In the genomic region with DNA sequence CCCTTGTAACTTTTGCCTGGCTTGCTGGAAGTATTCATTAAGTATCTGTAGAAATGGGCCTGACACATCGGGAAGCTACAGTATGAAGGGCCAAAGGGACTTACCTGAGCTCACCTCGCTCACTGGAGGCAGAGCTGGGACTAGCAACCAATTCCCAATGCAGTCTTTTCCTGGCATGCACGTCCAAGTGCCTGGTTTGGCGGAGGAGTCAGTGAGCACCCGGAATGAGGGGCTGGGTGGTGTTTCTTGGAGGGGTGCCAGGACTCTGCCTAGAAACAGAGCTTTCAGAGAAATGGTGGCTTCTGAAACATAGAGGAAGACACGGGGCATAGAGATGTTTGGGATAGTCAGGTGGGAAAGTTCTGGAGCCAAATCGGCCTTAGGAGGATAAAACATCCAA, we compare ENCODE assay signal across 24 cellular contexts. TPM values are rescaled to one million over a fixed set of nuclear protein-coding genes. Genes with fewer than 3 reads are reported as not detected.
A peak's percentile ranks its signal among the peaks of the same experiment; 100 is the strongest.
DNase-seq lines count a peak whose midpoint lies in the region; FAIRE-seq and TF ChIP-seq lines count a peak whose summit lies in the region.
"Had no signal": no experiment of that assay in that cellular context is flagged by ENCODE, and none has a peak within 500 bp of the region (broad histone marks: within the 10 kb centered on the region; RNA-seq: fewer than 3 reads in every experiment).

No MANE protein-coding gene starts in this region.

- H3K4me3 ChIP-seq in kidney (ENCODE audit: low read length in 2 of 2) = no peak overlapping the region
- H3K4me3 ChIP-seq: BLaER1 had no signal

- H3K27ac ChIP-seq in kidney (ENCODE audit: low read depth in 2 of 2, low read length in 2 of 2) = no peak overlapping the region
- H3K27ac ChIP-seq: BLaER1 had no signal

- TF ChIP-seq CTCF in kidney (IDR thresholded peaks at IDR 0.05; ENCODE audit: borderline replicate concordance, extremely low read depth, insufficient read depth) = no peak

- H3K4me1 ChIP-seq in kidney (ENCODE audit: control insufficient read depth in 1 of 2, insufficient read depth in 1 of 2, low read depth in 1 of 2, low read length in 2 of 2) = peaks cover 4 to 6% of the 10 kb centered on the region in 2 donors

- no peaks in the 10 kb centered on the region for H3K9me3 ChIP-seq in kidney (ENCODE audit: control insufficient read depth in 1 of 2, low read length in 2 of 2)
- H3K9me3 ChIP-seq: BLaER1 had no signal

- FAIRE-seq in kidney (lab: Jason Lieb, UNC) = no peak
- FAIRE-seq: GM12892, GM18507 had no signal

- no peaks in the 10 kb centered on the region for H3K36me3 ChIP-seq in kidney (ENCODE audit: control insufficient read depth in 1 of 2, insufficient read depth in 2 of 2, low read length in 2 of 2)
- H3K36me3 ChIP-seq: BLaER1 had no signal

- no peak overlapping the region for H3K9ac ChIP-seq in kidney (ENCODE audit: low read length in 2 of 2)
- H3K9ac ChIP-seq: BLaER1 had no signal

- intact Hi-C loops in kidney (cut with DNase I) = no loop called here

- DNase-seq in NCI-H1092 treated with DMSO at 0.1 percent for 48 hours (lab: John Stamatoyannopoulos, UW) (peak; percentile 29), NCI-H1092 (lab: John Stamatoyannopoulos, UW) (no peak), D341Med (ENCODE audit: low spot score) (peak; percentile 27), kidney (peak; percentile 77), renal cortical epithelial cell (ENCODE audit: low read depth) (peak; percentile 21), COR-L47 (lab: John Stamatoyannopoulos, UW) (no peak)
- no peak for DNase-seq in stimulated activated CD4-positive, alpha-beta T cell treated with anti-CD3 and anti-CD28 coated beads, Interleukin-1b, Interleukin-23, amount 100 ng/mL, for 48 hours
- DNase-seq: 8988T; Calu3; CD4-positive, alpha-beta memory T cell; DMS 273 treated with DMSO at 0.1 percent for 48 hours; DMS53; GDM1; GOT3; H7; HFFc6 had no signal

RNA-seq across cellular contexts. Expression of gene GPRC5C, which starts 18.4 kb away (rescaled TPM):
- total RNA-seq in kidney (358 TPM), renal cortical epithelial cell (91.0 and 345 TPM in 2 replicates)
- 242 TPM for polyA plus RNA-seq in kidney (ENCODE audit: insufficient read depth, low read depth, low replicate concordance)
- total RNA-seq: A673; CD4-positive, alpha-beta memory T cell; HFFc6 had no signal
- polyA plus RNA-seq: CD4-positive, alpha-beta memory T cell had no signal

RNA-seq across cellular contexts. Expression of gene GPR142, which starts 46.2 kb away (rescaled TPM):
- not detected for total RNA-seq in kidney
- polyA plus RNA-seq in kidney (ENCODE audit: insufficient read depth, low read depth, low replicate concordance) = not detected
- total RNA-seq in renal cortical epithelial cell = not detected in 2 replicates
- total RNA-seq: Calu3; CD4-positive, alpha-beta memory T cell; Daoy; H7; HFFc6 had no signal
- polyA plus RNA-seq: AG04450; CD14-positive monocyte; CD4-positive, alpha-beta memory T cell had no signal

RNA-seq across cellular contexts. Expression of gene BTBD17, which starts 51.8 kb away (rescaled TPM):
- total RNA-seq in kidney (not detected), renal cortical epithelial cell (not detected in 2 replicates)
- not detected for polyA plus RNA-seq in kidney (ENCODE audit: insufficient read depth, low read depth, low replicate concordance)
- total RNA-seq: Calu3; CD4-positive, alpha-beta memory T cell; Daoy; HFFc6 had no signal
- polyA plus RNA-seq: AG04450; CD14-positive monocyte; CD4-positive, alpha-beta memory T cell had no signal

RNA-seq across cellular contexts. Expression of gene CD300A, which starts 52.9 kb away (rescaled TPM):
- 8.2 TPM for total RNA-seq in kidney
- polyA plus RNA-seq in kidney (ENCODE audit: insufficient read depth, low read depth, low replicate concordance) = 3.1 TPM
- total RNA-seq in renal cortical epithelial cell = 0.05 TPM in 1 of 2 replicates, not detected in the other
- total RNA-seq: A673, Daoy, HFFc6, HT-29 had no signal
- polyA plus RNA-seq: AG04450 had no signal

Comparison
In these comparisons a context has a peak if more than half of its experiments do, and no peak if none do; other contexts are left out.
1. DNase-seq: peak in NCI-H1092 treated with DMSO at 0.1 percent for 48 hours (single experiment), D341Med (single experiment), kidney (single experiment) and renal cortical epithelial cell (single experiment); none in NCI-H1092 (single experiment), COR-L47 (single experiment) and stimulated activated CD4-positive, alpha-beta T cell treated with anti-CD3 and anti-CD28 coated beads, Interleukin-1b, Interleukin-23, amount 100 ng/mL, for 48 hours (single experiment).